ENCODE assay signal across 8 cellular contexts in genomic region chr5:126778675-126779403, GRCh38. TPM values are rescaled to one million over a fixed set of nuclear protein-coding genes. Genes with fewer than 3 reads are reported as not detected.
A peak's percentile ranks its signal among the peaks of the same experiment; 100 is the strongest.
DNase-seq lines count a peak whose midpoint lies in the region; ATAC-seq and TF ChIP-seq lines count a peak whose summit lies in the region.

No MANE protein-coding gene starts in this region.

- no peaks in the 10 kb centered on the region for H3K27me3 Mint-ChIP-seq in memory B cell

- H3K9me3 ChIP-seq in ascending aorta (no peaks in the 10 kb centered on the region), vagina (no peaks in the 10 kb centered on the region)

- peak overlapping the region; percentile 90 for H3K4me3 Mint-ChIP-seq in memory B cell

- in situ Hi-C loops in G401 (cut with HindIII; ENCODE audit: low sequenced_read_pairs) = loop anchor here (25.0 kb wide), 1 partner anchor 92 kb away; no protein-coding TSS in a partner anchor

- peak; percentile 3 for ATAC-seq in GM18861 (IDR thresholded peaks at IDR 0.05; ENCODE audit: unreplicated experiment)
- peak; percentile 5 for ATAC-seq in HG03175 (IDR thresholded peaks at IDR 0.05; ENCODE audit: unreplicated experiment)
- peak; percentile 1 for ATAC-seq in memory B cell (ENCODE audit: low read depth)

- H3K27ac Mint-ChIP-seq in memory B cell = peak overlapping the region; percentile 90

- H3K9me3 Mint-ChIP-seq in memory B cell = no peaks in the 10 kb centered on the region

- H3K4me3 ChIP-seq in ascending aorta (peak overlapping the region; percentile 67 to 75), vagina (peak overlapping the region; percentile 80 to 90)

- H3K27me3 ChIP-seq in ascending aorta (no peaks in the 10 kb centered on the region), vagina (no peaks in the 10 kb centered on the region)

- H3K36me3 ChIP-seq in ascending aorta (no peaks in the 10 kb centered on the region), vagina (no peaks in the 10 kb centered on the region)

- DNase-seq in ascending aorta (ENCODE audit: low spot score in 2 of 2) = no peak
- DNase-seq in memory B cell (ENCODE audit: low spot score in 2 of 2) = no peak
- no peak for DNase-seq in vagina (ENCODE audit: extremely low spot score in 2 of 2)
- no peak for DNase-seq in G401 (ENCODE audit: low spot score)
- no peak for DNase-seq in SKM-1 treated with dmso at 0.1 percent for 144 hours (lab: John Stamatoyannopoulos, UW; ENCODE audit: unreplicated experiment)
- no peak for DNase-seq in inferior parietal cortex (ENCODE audit: extremely low spot score)

- no peak for TF ChIP-seq POLR2A in vagina (IDR thresholded peaks at IDR 0.05)

- peak overlapping the region; percentile 86 to 90 for H3K27ac ChIP-seq in ascending aorta
- peak overlapping the region; percentile 87 for H3K27ac ChIP-seq in vagina

- TF ChIP-seq CTCF in ascending aorta (IDR thresholded peaks at IDR 0.05) (no peak), vagina (IDR thresholded peaks at IDR 0.05) (no peak)

- H3K4me1 ChIP-seq in ascending aorta (peaks cover 0 to 7% of the 10 kb centered on the region in 2 donors), vagina (peaks cover 16% of the 10 kb centered on the region)

- H3K4me1 Mint-ChIP-seq in memory B cell = peaks cover 12% of the 10 kb centered on the region

- intact Hi-C loops in ascending aorta (cut with DNase I) = loop anchor here (5.0 kb wide), 3 partner anchors 182 to 738 kb away; partner anchors contain the start of genes ALDH7A1 and PRRC1
- intact Hi-C loops in vagina (cut with DNase I) = loop anchor here (5.0 kb wide), 2 partner anchors 102 to 182 kb away; partner anchors contain the start of gene ALDH7A1

- H3K36me3 Mint-ChIP-seq in memory B cell = no peaks in the 10 kb centered on the region

RNA-seq across cellular contexts. Expression of gene LMNB1, which starts 1.9 kb away (rescaled TPM):
- total RNA-seq in ascending aorta (1.3 TPM), vagina (20.9 TPM)
- total RNA-seq in G401 (2014; rRNA removed; shearing (Covaris generic)) = 167 and 250 TPM in 2 replicates
